Comparison of ENCODE assay signal across 16 cellular contexts in the genomic region with DNA sequence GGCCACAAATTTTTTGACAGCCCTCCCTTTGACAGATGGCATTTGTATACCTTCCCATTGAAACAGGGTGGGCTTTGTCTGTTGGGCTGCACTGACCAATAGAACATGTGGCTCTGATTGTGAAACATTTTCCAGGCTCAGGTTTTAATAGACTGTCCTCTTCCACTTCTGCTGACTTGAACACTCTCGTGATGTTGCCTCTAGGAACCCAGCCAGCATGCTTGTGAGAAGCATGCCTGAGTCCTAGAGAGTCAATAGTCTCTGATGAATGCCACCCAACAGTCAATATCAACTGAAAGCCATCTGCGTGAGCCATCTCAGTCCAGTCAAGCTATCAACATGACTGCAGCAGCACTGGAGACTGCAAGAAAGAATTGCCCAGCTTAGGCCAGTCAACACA.
DNase-seq lines count a peak whose midpoint lies in the region; ATAC-seq and TF ChIP-seq lines count a peak whose summit lies in the region.
"Had no signal": no experiment of that assay in that cellular context is flagged by ENCODE, and none has a peak within 500 bp of the region (broad histone marks: within the 10 kb centered on the region; RNA-seq: fewer than 3 reads in every experiment).

No MANE protein-coding gene starts in this region.

- no peaks in the 10 kb centered on the region for H3K27me3 ChIP-seq in hepatocyte

- no peak overlapping the region for H3K27ac Mint-ChIP-seq in activated naive CD8-positive, alpha-beta T cell treated with anti-CD3 and anti-CD28 coated beads for 36 hours
- H3K27ac Mint-ChIP-seq: B cell; CD4-positive, CD25-positive, alpha-beta regulatory T cell had no signal

- no peaks in the 10 kb centered on the region for H3K9me3 ChIP-seq in hepatocyte (ENCODE audit: low read depth)

- POLR2A ChIA-PET in GM10248 (lab: Yijun Ruan, JAX) = no interaction called here

- no peak overlapping the region for H3K27ac ChIP-seq in hepatocyte

- H3K4me1 Mint-ChIP-seq in activated naive CD8-positive, alpha-beta T cell treated with anti-CD3 and anti-CD28 coated beads for 36 hours = no peaks in the 10 kb centered on the region
- H3K4me1 Mint-ChIP-seq: B cell; CD4-positive, CD25-positive, alpha-beta regulatory T cell had no signal

- peak; percentile 24 for DNase-seq in EH (ENCODE audit: low read depth)
- peak; percentile 35 for DNase-seq in choroid plexus epithelial cell (ENCODE audit: low read depth)
- peak; percentile 6 for DNase-seq in hepatocyte (ENCODE audit: low spot score)
- DNase-seq in sciatic nerve (ENCODE audit: low spot score) = no peak
- no peak for DNase-seq in GM10248 (ENCODE audit: extremely low spot score)
- DNase-seq in activated naive CD8-positive, alpha-beta T cell treated with anti-CD3 and anti-CD28 coated beads for 36 hours = no peak
- no peak for DNase-seq in left ventricle myocardium superior
- DNase-seq: CD4-positive, CD25-positive, alpha-beta regulatory T cell; DMS79; MV-4-11; NCI-H1417 treated with DMSO at 0.1 percent for 48 hours; NCI-H1930; NK-92 treated with Interleukin-12 subunit alpha and Interleukin-12 subunit beta, amount 100 ng/mL, for 24 hours; SHP77 treated with DMSO at 0.1 percent for 48 hours had no signal

- CTCF ChIA-PET in GM10248 (lab: Yijun Ruan, JAX) = interaction anchor here (1.6 kb wide), 1 partner anchor 8 kb away, joined by 4 read pairs; no protein-coding TSS in a partner anchor

- no peak for TF ChIP-seq CTCF in choroid plexus epithelial cell (conservative IDR thresholded peaks at IDR 0.05; ENCODE audit: low read depth, low read length)
- no peak for TF ChIP-seq CTCF in hepatocyte (IDR thresholded peaks at IDR 0.05; ENCODE audit: poor library complexity)
- no peak for TF ChIP-seq CTCF in GM10248 (IDR thresholded peaks at IDR 0.05; ENCODE audit: control extremely low read depth, extremely low read depth, low read depth, missing control alignments)

- H3K36me3 Mint-ChIP-seq in activated naive CD8-positive, alpha-beta T cell treated with anti-CD3 and anti-CD28 coated beads for 36 hours = no peaks in the 10 kb centered on the region
- H3K36me3 Mint-ChIP-seq: CD4-positive, CD25-positive, alpha-beta regulatory T cell had no signal

- H3K4me2 ChIP-seq in hepatocyte = no peak overlapping the region

- H3K27me3 Mint-ChIP-seq in activated naive CD8-positive, alpha-beta T cell treated with anti-CD3 and anti-CD28 coated beads for 36 hours = no peaks in the 10 kb centered on the region
- H3K27me3 Mint-ChIP-seq: B cell; CD4-positive, CD25-positive, alpha-beta regulatory T cell had no signal

- no peak overlapping the region for H2AFZ ChIP-seq in hepatocyte

- no peaks in the 10 kb centered on the region for H3K4me1 ChIP-seq in hepatocyte (ENCODE audit: insufficient read depth)

- ATAC-seq in sciatic nerve (peak; percentile 49), left ventricle myocardium superior (no peak)
- ATAC-seq: K562 had no signal

- intact Hi-C loops in sciatic nerve (cut with DNase I) (no loop called here), left ventricle myocardium superior (cut with micrococcal nuclease) (no loop called here)

- H3K4me3 ChIP-seq in choroid plexus epithelial cell (ENCODE audit: low read depth, low read length) (no peak overlapping the region), hepatocyte (no peak overlapping the region)
- H3K4me3 ChIP-seq: K562 had no signal

- no peaks in the 10 kb centered on the region for H4K20me1 ChIP-seq in hepatocyte (ENCODE audit: insufficient read depth, poor library complexity, severe bottlenecking)

- H3K9me3 Mint-ChIP-seq in activated naive CD8-positive, alpha-beta T cell treated with anti-CD3 and anti-CD28 coated beads for 36 hours = peaks cover 6% of the 10 kb centered on the region

- WGBS in hepatocyte (ENCODE audit: low lambda C conversion rate, missing lambda C conversion rate) = 81% methylated on average over 2 of the region's 2 CpGs

- H3K4me3 Mint-ChIP-seq in activated naive CD8-positive, alpha-beta T cell treated with anti-CD3 and anti-CD28 coated beads for 36 hours = no peak overlapping the region
- H3K4me3 Mint-ChIP-seq: B cell had no signal

- H3K9me2 ChIP-seq in hepatocyte (replicated peaks; ENCODE audit: insufficient read depth) = no peaks in the 10 kb centered on the region

- H3K79me2 ChIP-seq in hepatocyte = no peaks in the 10 kb centered on the region

- no peaks in the 10 kb centered on the region for H3K36me3 ChIP-seq in hepatocyte (replicated peaks; ENCODE audit: insufficient read depth, low read depth)

Comparison
In these comparisons a context has a peak if more than half of its experiments do, and no peak if none do; other contexts are left out.
1. DNase-seq: peak in EH (single experiment), choroid plexus epithelial cell (single experiment) and hepatocyte (single experiment); none in sciatic nerve (single experiment), GM10248 (single experiment), activated naive CD8-positive, alpha-beta T cell treated with anti-CD3 and anti-CD28 coated beads for 36 hours (single experiment) and left ventricle myocardium superior (single experiment).